20 cellular contexts compared by ENCODE assay signal in the genomic region with DNA sequence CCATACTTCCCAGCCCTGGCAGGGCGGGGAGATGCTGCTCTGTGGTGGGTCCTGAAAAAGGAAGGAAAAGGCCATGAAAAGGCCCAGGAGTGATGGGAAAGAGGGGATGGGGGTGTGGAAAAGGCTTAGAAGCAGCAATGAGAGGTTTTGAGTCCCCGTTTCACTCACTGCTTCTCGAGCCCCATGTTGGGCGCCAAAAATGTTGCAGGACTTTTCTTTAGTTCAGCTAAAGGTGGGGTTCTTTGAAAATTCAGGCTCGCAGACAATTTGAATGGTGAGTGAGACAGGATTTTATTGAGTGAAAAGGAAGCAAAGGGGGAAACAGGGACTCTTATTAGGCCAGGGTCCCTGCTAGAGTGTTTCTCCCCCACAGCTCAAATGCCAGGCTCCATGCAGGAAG.
DNase-seq lines count a peak whose midpoint lies in the region.
"Had no signal": no experiment of that assay in that cellular context is flagged by ENCODE, and none has a peak within 500 bp of the region (broad histone marks: within the 10 kb centered on the region; RNA-seq: fewer than 3 reads in every experiment).

No MANE protein-coding gene starts in this region.

- intact Hi-C loops in activated CD4-positive, alpha-beta T cell treated with anti-CD3 and anti-CD28 coated beads, Interleukin-2, amount 10 ng/mL, durations not matched to agents 24 days and 14 days (cut with micrococcal nuclease): no loop called here

- peak; percentile 67 for DNase-seq in activated CD4-positive, alpha-beta T cell treated with anti-CD3 and anti-CD28 coated beads, Interleukin-2, amount 10 ng/mL, durations not matched to agents 24 days and 14 days
- no peak for DNase-seq in activated CD4-positive, alpha-beta T cell treated with anti-CD3 and anti-CD28 coated beads, Interleukin-2, amount 50 U/mL, for 1 hour
- DNase-seq in Karpas-422 (peak; percentile 47), adipocyte (ENCODE audit: low read depth) (no peak), mesenchymal stem cell (peak; percentile 42), iPS-NIHi11 (ENCODE audit: low spot score) (no peak), NCI-H2196 (lab: John Stamatoyannopoulos, UW; ENCODE audit: unreplicated experiment) (no peak)
- DNase-seq in activated T-cell treated with anti-CD3 and anti-CD28 coated beads, Interleukin-2, amount 50 U/mL, for 1 hour: no peak
- DNase-seq: activated gamma-delta T cell; GM23248; MM.1S; NCI-H446; stimulated activated CD4-positive, alpha-beta T cell treated with anti-CD3 and anti-CD28 coated beads, Interleukin-1b, Interleukin-23, amount 100 ng/mL, for 48 hours; stimulated activated naive B cell treated with anti-CD40 and anti-IgM and Interleukin-4, amounts not matched to agents 10 μg/mL and 1 μg/mL and 100 μg/mL, for 72 hours; thyroid gland had no signal

- no peak overlapping the region for H2BK12ac ChIP-seq in mesenchymal stem cell (ENCODE audit: low read length in 2 of 2)

- peaks cover 10% of the 10 kb centered on the region for H3K79me1 ChIP-seq in mesenchymal stem cell (replicated peaks; ENCODE audit: low read length, poor library complexity, severe bottlenecking)

- H3K27ac ChIP-seq in Karpas-422 (ENCODE audit: low read length): no peak overlapping the region
- no peak overlapping the region for H3K27ac ChIP-seq in mesenchymal stem cell (ENCODE audit: low read length, poor library complexity, severe bottlenecking)
- H3K27ac ChIP-seq: BLaER1, esophagus muscularis mucosa, GM23248, HL-60, RWPE1, thyroid gland had no signal

- no peak overlapping the region for H2BK5ac ChIP-seq in mesenchymal stem cell (ENCODE audit: low read depth, low read length, poor library complexity, severe bottlenecking)

- H3K4me3 ChIP-seq in Karpas-422 (ENCODE audit: low read length) (no peak overlapping the region), adipocyte (ENCODE audit: low read length) (peak overlapping the region; percentile 52), mesenchymal stem cell (ENCODE audit: insufficient read depth in 1 of 2, low read depth in 1 of 2, low read length in 2 of 2) (peak overlapping the region in 1 of 2 experiments; percentile 1)
- H3K4me3 ChIP-seq: BLaER1, esophagus muscularis mucosa, GM23248, thyroid gland had no signal

- H4K91ac ChIP-seq in mesenchymal stem cell (ENCODE audit: low read length): no peak overlapping the region

- no peak overlapping the region for H3K18ac ChIP-seq in mesenchymal stem cell (ENCODE audit: low read depth in 1 of 2, low read length in 2 of 2)

- no peaks in the 10 kb centered on the region; the same call in 1 of the 2 replicates for H3K36me3 ChIP-seq in Karpas-422 (ENCODE audit: insufficient read depth, low read length)
- peaks cover 9% of the 10 kb centered on the region for H3K36me3 ChIP-seq in adipocyte (ENCODE audit: control insufficient read depth, insufficient read depth, low read length, severe bottlenecking)
- peaks cover 14 to 58% of the 10 kb centered on the region in 2 experiments for H3K36me3 ChIP-seq in mesenchymal stem cell (ENCODE audit: control insufficient read depth in 1 of 2, insufficient read depth in 2 of 2, low read depth in 1 of 2, low read length in 2 of 2)
- H3K36me3 ChIP-seq: thyroid gland had no signal

- WGBS in mesenchymal stem cell: 95% methylated on average over 5 of the region's 5 CpGs

- H3K4me1 ChIP-seq in Karpas-422 (ENCODE audit: low read length) (no peaks in the 10 kb centered on the region), adipocyte (ENCODE audit: control insufficient read depth, insufficient read depth, low read length) (no peaks in the 10 kb centered on the region), mesenchymal stem cell (ENCODE audit: control insufficient read depth, insufficient read depth, low read depth, low read length) (no peaks in the 10 kb centered on the region)
- H3K4me1 ChIP-seq: BLaER1, esophagus muscularis mucosa had no signal

- H4K20me1 ChIP-seq in Karpas-422 (ENCODE audit: insufficient read depth, low read depth, low read length): no peaks in the 10 kb centered on the region
- H4K20me1 ChIP-seq: BLaER1 had no signal

- no peaks in the 10 kb centered on the region for H3K9me2 ChIP-seq in Karpas-422 (replicated peaks; ENCODE audit: insufficient read depth, low read length)

- no peaks in the 10 kb centered on the region for H3K79me2 ChIP-seq in Karpas-422 (ENCODE audit: low read length)

- no peaks in the 10 kb centered on the region for H3K27me3 ChIP-seq in Karpas-422 (ENCODE audit: low read length)
- H3K27me3 ChIP-seq in adipocyte (replicated peaks; ENCODE audit: control insufficient read depth, insufficient read depth, low read length): no peaks in the 10 kb centered on the region
- H3K27me3 ChIP-seq in mesenchymal stem cell (ENCODE audit: control insufficient read depth in 1 of 2, insufficient read depth in 1 of 2, low read length in 2 of 2): no peaks in the 10 kb centered on the region
- H3K27me3 ChIP-seq: BLaER1, esophagus muscularis mucosa, thyroid gland had no signal

- H3K27ac Mint-ChIP-seq in activated CD4-positive, alpha-beta T cell treated with anti-CD3 and anti-CD28 coated beads, Interleukin-2, amount 10 ng/mL, durations not matched to agents 24 days and 14 days: no peak overlapping the region
- H3K27ac Mint-ChIP-seq: natural killer cell treated with Interleukin-12 subunit alpha and Interleukin-12 subunit beta and Interleukin-15 and Interleukin-18, amount 100 ng/mL, for 72 hours; stimulated activated naive B cell treated with anti-CD40 and anti-IgM and Interleukin-4, amounts not matched to agents 10 μg/mL and 1 μg/mL and 100 μg/mL, for 72 hours had no signal

- H3K23ac ChIP-seq in mesenchymal stem cell (ENCODE audit: low read length in 2 of 2): no peak overlapping the region

- no peak overlapping the region for H3K4ac ChIP-seq in mesenchymal stem cell (ENCODE audit: low read depth in 1 of 2, low read length in 2 of 2)

- peaks cover 43% of the 10 kb centered on the region for H3K9me3 ChIP-seq in Karpas-422 (ENCODE audit: low read length)
- H3K9me3 ChIP-seq in adipocyte (ENCODE audit: control insufficient read depth, low read length): peaks cover 55% of the 10 kb centered on the region
- H3K9me3 ChIP-seq in mesenchymal stem cell (ENCODE audit: control insufficient read depth, low read length): peaks cover 57% of the 10 kb centered on the region
- H3K9me3 ChIP-seq: thyroid gland had no signal

- H3K36me3 Mint-ChIP-seq in activated CD4-positive, alpha-beta T cell treated with anti-CD3 and anti-CD28 coated beads, Interleukin-2, amount 10 ng/mL, durations not matched to agents 24 days and 14 days (ENCODE audit: low read depth): peaks cover 43% of the 10 kb centered on the region

- H3K27me3 Mint-ChIP-seq in activated CD4-positive, alpha-beta T cell treated with anti-CD3 and anti-CD28 coated beads, Interleukin-2, amount 10 ng/mL, durations not matched to agents 24 days and 14 days: no peaks in the 10 kb centered on the region
- H3K27me3 Mint-ChIP-seq: natural killer cell treated with Interleukin-12 subunit alpha and Interleukin-12 subunit beta and Interleukin-15 and Interleukin-18, amount 100 ng/mL, for 72 hours; stimulated activated naive B cell treated with anti-CD40 and anti-IgM and Interleukin-4, amounts not matched to agents 10 μg/mL and 1 μg/mL and 100 μg/mL, for 72 hours had no signal

- no peak overlapping the region for H3K14ac ChIP-seq in mesenchymal stem cell (ENCODE audit: low read length in 2 of 2)

- H3K9ac ChIP-seq in Karpas-422 (ENCODE audit: low read length) (no peak overlapping the region), adipocyte (ENCODE audit: low read length) (no peak overlapping the region), mesenchymal stem cell (ENCODE audit: low read length) (no peak overlapping the region)
- H3K9ac ChIP-seq: BLaER1, GM23248 had no signal

- H2AFZ ChIP-seq in Karpas-422 (ENCODE audit: low read length) (no peak overlapping the region), mesenchymal stem cell (ENCODE audit: low read depth, low read length) (no peak overlapping the region)
- H2AFZ ChIP-seq: GM23248 had no signal

- peaks cover 30% of the 10 kb centered on the region for H3K9me3 Mint-ChIP-seq in activated CD4-positive, alpha-beta T cell treated with anti-CD3 and anti-CD28 coated beads, Interleukin-2, amount 10 ng/mL, durations not matched to agents 24 days and 14 days

- H3K4me1 Mint-ChIP-seq in activated CD4-positive, alpha-beta T cell treated with anti-CD3 and anti-CD28 coated beads, Interleukin-2, amount 10 ng/mL, durations not matched to agents 24 days and 14 days: no peaks in the 10 kb centered on the region
- H3K4me1 Mint-ChIP-seq: stimulated activated naive B cell treated with anti-CD40 and anti-IgM and Interleukin-4, amounts not matched to agents 10 μg/mL and 1 μg/mL and 100 μg/mL, for 72 hours had no signal

- no peak overlapping the region for H2BK15ac ChIP-seq in mesenchymal stem cell (ENCODE audit: low read depth, poor library complexity, severe bottlenecking)

- H3K4me2 ChIP-seq in Karpas-422 (ENCODE audit: low read depth, low read length, poor library complexity, severe bottlenecking) (no peak overlapping the region), mesenchymal stem cell (ENCODE audit: low read length, poor library complexity, severe bottlenecking) (no peak overlapping the region)
- H3K4me2 ChIP-seq: BLaER1 had no signal

- no peak overlapping the region for H4K8ac ChIP-seq in mesenchymal stem cell (ENCODE audit: low read length)

- no peak overlapping the region for H3K4me3 Mint-ChIP-seq in activated CD4-positive, alpha-beta T cell treated with anti-CD3 and anti-CD28 coated beads, Interleukin-2, amount 10 ng/mL, durations not matched to agents 24 days and 14 days
- H3K4me3 Mint-ChIP-seq: natural killer cell treated with Interleukin-12 subunit alpha and Interleukin-12 subunit beta and Interleukin-15 and Interleukin-18, amount 100 ng/mL, for 72 hours; stimulated activated naive B cell treated with anti-CD40 and anti-IgM and Interleukin-4, amounts not matched to agents 10 μg/mL and 1 μg/mL and 100 μg/mL, for 72 hours had no signal

- H2AK5ac ChIP-seq in mesenchymal stem cell (ENCODE audit: low read length, severe bottlenecking): no peak overlapping the region

- no peak overlapping the region for H2BK120ac ChIP-seq in mesenchymal stem cell (ENCODE audit: low read depth, low read length)

Comparison
In these comparisons a context has a peak if more than half of its experiments do, and no peak if none do; other contexts are left out.
1. DNase-seq: peak in activated CD4-positive, alpha-beta T cell treated with anti-CD3 and anti-CD28 coated beads, Interleukin-2, amount 10 ng/mL, durations not matched to agents 24 days and 14 days (single experiment), Karpas-422 (single experiment) and mesenchymal stem cell (single experiment); none in activated CD4-positive, alpha-beta T cell treated with anti-CD3 and anti-CD28 coated beads, Interleukin-2, amount 50 U/mL, for 1 hour (single experiment), adipocyte (single experiment), iPS-NIHi11 (single experiment), NCI-H2196 (single experiment) and activated T-cell treated with anti-CD3 and anti-CD28 coated beads, Interleukin-2, amount 50 U/mL, for 1 hour (single experiment).